In the genomic region with DNA sequence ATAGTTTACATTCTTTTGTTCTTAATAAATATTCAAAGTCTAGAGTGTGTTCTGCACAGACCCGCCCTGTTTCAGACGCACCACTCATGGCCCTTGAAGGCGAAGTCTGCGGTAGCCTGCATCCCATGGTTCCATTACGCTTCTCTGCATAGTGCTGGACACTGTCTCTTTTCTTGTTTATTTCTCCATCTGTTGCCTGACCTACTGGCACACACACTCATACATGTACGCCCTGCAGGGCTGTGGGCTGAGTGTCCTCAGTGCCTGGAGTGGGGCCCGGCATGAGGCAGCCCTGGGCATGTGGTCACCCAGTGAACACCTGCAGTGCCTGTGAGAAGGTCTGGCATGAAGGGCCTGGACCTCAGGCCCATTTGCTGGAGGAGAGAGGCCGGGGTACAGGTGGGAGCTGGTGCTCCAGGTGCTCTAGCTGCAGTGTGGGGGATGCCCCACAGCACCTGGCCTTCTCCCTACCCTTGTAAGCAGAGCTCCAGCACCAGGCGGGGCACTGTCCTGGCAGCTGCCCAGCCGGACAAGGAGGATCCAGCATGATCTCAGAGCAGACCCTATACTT, we compare ENCODE assay signal across 17 cellular contexts.
A peak's percentile ranks its signal among the peaks of the same experiment; 100 is the strongest.
DNase-seq lines count a peak whose midpoint lies in the region; TF ChIP-seq lines count a peak whose summit lies in the region.
"Had no signal": no experiment of that assay in that cellular context is flagged by ENCODE, and none has a peak within 500 bp of the region (broad histone marks: within the 10 kb centered on the region; RNA-seq: fewer than 3 reads in every experiment).

No MANE protein-coding gene starts in this region.

- H3K4me1 ChIP-seq in suprapubic skin: no peaks in the 10 kb centered on the region
- H3K4me1 ChIP-seq in esophagus squamous epithelium: no peaks in the 10 kb centered on the region
- H3K4me1 ChIP-seq: HAP-1, transverse colon had no signal

- H3K4me3 Mint-ChIP-seq in activated T-cell treated with anti-CD3 and anti-CD28 coated beads, Interleukin-2, amount 50 U/mL, for 24 hours: no peak overlapping the region
- peak overlapping the region; percentile 42 for H3K4me3 Mint-ChIP-seq in endothelial cell (ENCODE audit: unreplicated experiment)
- H3K4me3 Mint-ChIP-seq: CD4-positive, alpha-beta T cell; stimulated activated memory B cell treated with anti-CD40 and anti-IgM and Interleukin-4, amounts not matched to agents 10 μg/mL and 1 μg/mL and 100 μg/mL, for 72 hours had no signal

- no peaks in the 10 kb centered on the region for H3K9me3 Mint-ChIP-seq in activated T-cell treated with anti-CD3 and anti-CD28 coated beads, Interleukin-2, amount 50 U/mL, for 24 hours
- peaks cover 7% of the 10 kb centered on the region for H3K9me3 Mint-ChIP-seq in endothelial cell (ENCODE audit: unreplicated experiment)
- H3K9me3 Mint-ChIP-seq: CD4-positive, alpha-beta T cell; naive thymus-derived CD8-positive, alpha-beta T cell; stimulated activated memory B cell treated with anti-CD40 and anti-IgM and Interleukin-4, amounts not matched to agents 10 μg/mL and 1 μg/mL and 100 μg/mL, for 72 hours had no signal

- no peak overlapping the region for H3K27ac Mint-ChIP-seq in activated T-cell treated with anti-CD3 and anti-CD28 coated beads, Interleukin-2, amount 50 U/mL, for 24 hours
- H3K27ac Mint-ChIP-seq in endothelial cell (ENCODE audit: unreplicated experiment): no peak overlapping the region
- H3K27ac Mint-ChIP-seq: CD4-positive, alpha-beta T cell; stimulated activated memory B cell treated with anti-CD40 and anti-IgM and Interleukin-4, amounts not matched to agents 10 μg/mL and 1 μg/mL and 100 μg/mL, for 72 hours had no signal

- WGBS in suprapubic skin: 95% methylated on average over 10 of the region's 10 CpGs
- 91% methylated on average over 7 to 9 of the region's 10 CpGs for WGBS in esophagus squamous epithelium, 2 donors

- TF ChIP-seq POLR2A in suprapubic skin (IDR thresholded peaks at IDR 0.05): no peak
- no peak for TF ChIP-seq POLR2A in esophagus squamous epithelium (IDR thresholded peaks at IDR 0.05)

- H3K4me3 ChIP-seq in suprapubic skin: no peak overlapping the region
- H3K4me3 ChIP-seq in esophagus squamous epithelium: no peak overlapping the region
- H3K4me3 ChIP-seq: HAP-1, transverse colon had no signal

- TF ChIP-seq CTCF in endothelial cell (IDR thresholded peaks at IDR 0.05; ENCODE audit: unreplicated experiment) (no peak), suprapubic skin (IDR thresholded peaks at IDR 0.05) (no peak), esophagus squamous epithelium (IDR thresholded peaks at IDR 0.05) (no peak)

- no peaks in the 10 kb centered on the region for H3K27me3 Mint-ChIP-seq in activated T-cell treated with anti-CD3 and anti-CD28 coated beads, Interleukin-2, amount 50 U/mL, for 24 hours
- H3K27me3 Mint-ChIP-seq in endothelial cell (ENCODE audit: unreplicated experiment): peaks cover 4% of the 10 kb centered on the region
- H3K27me3 Mint-ChIP-seq: CD4-positive, alpha-beta T cell; naive thymus-derived CD8-positive, alpha-beta T cell; stimulated activated memory B cell treated with anti-CD40 and anti-IgM and Interleukin-4, amounts not matched to agents 10 μg/mL and 1 μg/mL and 100 μg/mL, for 72 hours had no signal

- H3K9me3 ChIP-seq in suprapubic skin: no peaks in the 10 kb centered on the region
- no peaks in the 10 kb centered on the region for H3K9me3 ChIP-seq in esophagus squamous epithelium
- H3K9me3 ChIP-seq: HAP-1, transverse colon had no signal

- no peaks in the 10 kb centered on the region for H3K4me1 Mint-ChIP-seq in activated T-cell treated with anti-CD3 and anti-CD28 coated beads, Interleukin-2, amount 50 U/mL, for 24 hours (ENCODE audit: low read depth)
- H3K4me1 Mint-ChIP-seq in endothelial cell (ENCODE audit: unreplicated experiment): peaks cover 15% of the 10 kb centered on the region

- H3K27ac ChIP-seq in suprapubic skin (no peak overlapping the region), esophagus squamous epithelium (no peak overlapping the region)
- H3K27ac ChIP-seq: transverse colon had no signal

- peaks cover 26% of the 10 kb centered on the region for H3K36me3 ChIP-seq in suprapubic skin
- H3K36me3 ChIP-seq in esophagus squamous epithelium: peaks cover 0 to 46% (median 0%) of the 10 kb centered on the region in 3 donors
- H3K36me3 ChIP-seq: HAP-1, transverse colon had no signal

- H3K36me3 Mint-ChIP-seq in activated T-cell treated with anti-CD3 and anti-CD28 coated beads, Interleukin-2, amount 50 U/mL, for 24 hours (ENCODE audit: low read depth): peaks cover 68% of the 10 kb centered on the region
- H3K36me3 Mint-ChIP-seq in endothelial cell (ENCODE audit: low read depth, unreplicated experiment): peaks cover 19% of the 10 kb centered on the region

- TF ChIP-seq EP300 in suprapubic skin (IDR thresholded peaks at IDR 0.05): no peak

- intact Hi-C loops in esophagus squamous epithelium (cut with DNase I): no loop called here

- DNase-seq in activated T-cell treated with anti-CD3 and anti-CD28 coated beads, Interleukin-2, amount 50 U/mL, for 24 hours: peak; percentile 16
- DNase-seq in activated T-cell treated with anti-CD3 and anti-CD28 coated beads for 4 hours: no peak
- peak; percentile 56 for DNase-seq in NCI-H510A (lab: John Stamatoyannopoulos, UW)
- DNase-seq in endothelial cell (ENCODE audit: low spot score): no peak
- peak; percentile 39 to 61 for DNase-seq in suprapubic skin (ENCODE audit: low spot score in 2 of 2)
- no peak for DNase-seq in GOT3 (lab: John Stamatoyannopoulos, UW)
- DNase-seq in SIG-M5 treated with dmso at 0.1 percent for 504 hours (lab: John Stamatoyannopoulos, UW; ENCODE audit: unreplicated experiment): no peak
- no peak for DNase-seq in esophagus squamous epithelium (lab: John Stamatoyannopoulos, UW)
- DNase-seq: CD4-positive, alpha-beta T cell; cortex of kidney; Karpas-422; mammary epithelial cell; NCI-H226; transverse colon had no signal

- H3K27me3 ChIP-seq in suprapubic skin (no peaks in the 10 kb centered on the region), esophagus squamous epithelium (no peaks in the 10 kb centered on the region)
- H3K27me3 ChIP-seq: transverse colon had no signal

Comparison
In these comparisons a context has a peak if more than half of its experiments do, and no peak if none do; other contexts are left out.
1. DNase-seq: peak in activated T-cell treated with anti-CD3 and anti-CD28 coated beads, Interleukin-2, amount 50 U/mL, for 24 hours (single experiment), NCI-H510A (single experiment) and suprapubic skin (2 of 2); none in activated T-cell treated with anti-CD3 and anti-CD28 coated beads for 4 hours (single experiment), endothelial cell (single experiment), GOT3 (single experiment), SIG-M5 treated with dmso at 0.1 percent for 504 hours (single experiment) and esophagus squamous epithelium (single experiment).